Comparison of ENCODE assay signal across 10 cellular contexts in genomic region chr18:8948471-8949149, GRCh38.
DNase-seq lines count a peak whose midpoint lies in the region; ATAC-seq and TF ChIP-seq lines count a peak whose summit lies in the region.
"Had no signal": no experiment of that assay in that cellular context is flagged by ENCODE, and none has a peak within 500 bp of the region (broad histone marks: within the 10 kb centered on the region; RNA-seq: fewer than 3 reads in every experiment).

No MANE protein-coding gene starts in this region.

- H3K9me3 Mint-ChIP-seq in endodermal cell: peaks cover 17% of the 10 kb centered on the region
- H3K9me3 Mint-ChIP-seq: stimulated activated effector memory CD8-positive, alpha-beta T cell treated with anti-CD3 and anti-CD28 coated beads, Interleukin-12 subunit alpha, Interleukin-12 subunit beta, amount 100 ng/mL, for 72 hours had no signal

- H3K9ac ChIP-seq in DND-41 (ENCODE audit: low read depth, low read length): no peak overlapping the region
- H3K9ac ChIP-seq in endodermal cell (ENCODE audit: extremely low read depth, low read length, poor library complexity, severe bottlenecking): no peak overlapping the region

- peaks cover 51% of the 10 kb centered on the region for H3K4me1 ChIP-seq in DND-41 (ENCODE audit: insufficient read depth, low read length)
- H3K4me1 ChIP-seq in endodermal cell (ENCODE audit: control insufficient read depth, insufficient read depth, low read length): no peaks in the 10 kb centered on the region

- H2AFZ ChIP-seq in DND-41 (ENCODE audit: low read depth, low read length): peak overlapping the region; percentile 4; the same call in 1 of the 2 replicates

- H3K36me3 ChIP-seq in DND-41 (ENCODE audit: insufficient read depth, low read length) (no peaks in the 10 kb centered on the region), endodermal cell (ENCODE audit: control insufficient read depth, insufficient read depth, low read length) (no peaks in the 10 kb centered on the region)

- H3K4me1 Mint-ChIP-seq in endodermal cell: peaks cover 13% of the 10 kb centered on the region
- H3K4me1 Mint-ChIP-seq: stimulated activated effector memory CD8-positive, alpha-beta T cell treated with anti-CD3 and anti-CD28 coated beads, Interleukin-12 subunit alpha, Interleukin-12 subunit beta, amount 100 ng/mL, for 72 hours had no signal

- H3K4me3 Mint-ChIP-seq in endodermal cell: no peak overlapping the region
- H3K4me3 Mint-ChIP-seq: stimulated activated effector memory CD8-positive, alpha-beta T cell treated with anti-CD3 and anti-CD28 coated beads, Interleukin-12 subunit alpha, Interleukin-12 subunit beta, amount 100 ng/mL, for 72 hours; T-cell had no signal

- no peaks in the 10 kb centered on the region for H3K27me3 Mint-ChIP-seq in endodermal cell (ENCODE audit: insufficient read depth)

- no peak for DNase-seq in DND-41
- DNase-seq in NCI-H446 (lab: John Stamatoyannopoulos, UW): peak; percentile 61 to 90
- DNase-seq in dorsolateral prefrontal cortex: peak in 1 of 10 donors; percentile 69
- peak; percentile 60 for DNase-seq in non-pigmented ciliary epithelial cell (ENCODE audit: low read depth)
- DNase-seq in endodermal cell: no peak
- DNase-seq in dermis blood vessel endothelial cell: no peak
- no peak for DNase-seq in NAMALWA (ENCODE audit: low spot score)
- DNase-seq: T-cell had no signal

- intact Hi-C loops in dorsolateral prefrontal cortex (cut with DNase I): loop anchor here in 1 of 2 donors (2.0 kb wide), 1 partner anchor 78 kb away; no protein-coding TSS in a partner anchor

- H3K36me3 Mint-ChIP-seq in endodermal cell (ENCODE audit: low read depth): no peaks in the 10 kb centered on the region
- H3K36me3 Mint-ChIP-seq: stimulated activated effector memory CD8-positive, alpha-beta T cell treated with anti-CD3 and anti-CD28 coated beads, Interleukin-12 subunit alpha, Interleukin-12 subunit beta, amount 100 ng/mL, for 72 hours; T-cell had no signal

- no peaks in the 10 kb centered on the region for H3K79me2 ChIP-seq in DND-41 (ENCODE audit: insufficient read depth, low read length)

- no peak overlapping the region for H3K27ac Mint-ChIP-seq in endodermal cell
- H3K27ac Mint-ChIP-seq: stimulated activated effector memory CD8-positive, alpha-beta T cell treated with anti-CD3 and anti-CD28 coated beads, Interleukin-12 subunit alpha, Interleukin-12 subunit beta, amount 100 ng/mL, for 72 hours; T-cell had no signal

- TF ChIP-seq CTCF in DND-41 (IDR thresholded peaks at IDR 0.05; ENCODE audit: borderline replicate concordance, extremely low read depth, low read length, poor library complexity, severe bottlenecking) (no peak), dorsolateral prefrontal cortex (IDR thresholded peaks at IDR 0.05 in 54 of 56, conservative IDR thresholded peaks at IDR 0.05 in 2 of 56; ENCODE audit: low read depth in 1 of 56, partially characterized antibody in 56 of 56) (no peak), endodermal cell (conservative IDR thresholded peaks at IDR 0.05) (no peak)

- 76 to 82% methylated on average over 5 to 7 of the region's 7 CpGs for WGBS in endodermal cell (ENCODE audit: insufficient coverage in 1 of 2, insufficient read length in 1 of 2), 2 experiments

- H3K27me3 ChIP-seq in DND-41 (ENCODE audit: insufficient read depth, low read length, poor library complexity): no peaks in the 10 kb centered on the region
- H3K27me3 ChIP-seq in dorsolateral prefrontal cortex: no peaks in the 10 kb centered on the region
- no peaks in the 10 kb centered on the region for H3K27me3 ChIP-seq in endodermal cell (ENCODE audit: control insufficient read depth, insufficient read depth, low read length, poor library complexity, severe bottlenecking)

- H3K9me3 ChIP-seq in DND-41 (ENCODE audit: insufficient read depth, low read length, severe bottlenecking): no peaks in the 10 kb centered on the region
- H3K9me3 ChIP-seq in endodermal cell (ENCODE audit: control insufficient read depth, low read length): peaks cover 20% of the 10 kb centered on the region

- H3K4me2 ChIP-seq in DND-41 (ENCODE audit: insufficient read depth, low read length): peak overlapping the region; percentile 42; the same call in 1 of the 2 replicates

- H3K27ac ChIP-seq in DND-41 (ENCODE audit: low read length) (peak overlapping the region; percentile 28; the same call in 1 of the 2 replicates), dorsolateral prefrontal cortex (peak overlapping the region in 45 of 59 donors; percentile 3 to 91 (median 59)), endodermal cell (ENCODE audit: low read depth, low read length) (no peak overlapping the region)

- ATAC-seq in DND-41 (ENCODE audit: insufficient read depth, low read depth) (peak; percentile 25), GM21737 (IDR thresholded peaks at IDR 0.05; ENCODE audit: unreplicated experiment) (no peak)
- ATAC-seq: stimulated activated effector memory CD8-positive, alpha-beta T cell treated with anti-CD3 and anti-CD28 coated beads, Interleukin-12 subunit alpha, Interleukin-12 subunit beta, amount 100 ng/mL, for 72 hours; T-cell had no signal

- no peak overlapping the region for H3K4me3 ChIP-seq in DND-41 (ENCODE audit: low read depth in 1 of 2, low read length in 2 of 2)
- no peak overlapping the region for H3K4me3 ChIP-seq in dorsolateral prefrontal cortex
- no peak overlapping the region for H3K4me3 ChIP-seq in endodermal cell (ENCODE audit: low read length)

- H4K20me1 ChIP-seq in DND-41 (ENCODE audit: insufficient read depth, low read length): no peaks in the 10 kb centered on the region

Comparison
In these comparisons a context has a peak if more than half of its experiments do, and no peak if none do; other contexts are left out.
1. DNase-seq: peak in NCI-H446 (2 of 2) and non-pigmented ciliary epithelial cell (single experiment); none in DND-41 (single experiment), endodermal cell (single experiment), dermis blood vessel endothelial cell (single experiment) and NAMALWA (single experiment).